ENCODE assay signal across 20 cellular contexts in the genomic region with DNA sequence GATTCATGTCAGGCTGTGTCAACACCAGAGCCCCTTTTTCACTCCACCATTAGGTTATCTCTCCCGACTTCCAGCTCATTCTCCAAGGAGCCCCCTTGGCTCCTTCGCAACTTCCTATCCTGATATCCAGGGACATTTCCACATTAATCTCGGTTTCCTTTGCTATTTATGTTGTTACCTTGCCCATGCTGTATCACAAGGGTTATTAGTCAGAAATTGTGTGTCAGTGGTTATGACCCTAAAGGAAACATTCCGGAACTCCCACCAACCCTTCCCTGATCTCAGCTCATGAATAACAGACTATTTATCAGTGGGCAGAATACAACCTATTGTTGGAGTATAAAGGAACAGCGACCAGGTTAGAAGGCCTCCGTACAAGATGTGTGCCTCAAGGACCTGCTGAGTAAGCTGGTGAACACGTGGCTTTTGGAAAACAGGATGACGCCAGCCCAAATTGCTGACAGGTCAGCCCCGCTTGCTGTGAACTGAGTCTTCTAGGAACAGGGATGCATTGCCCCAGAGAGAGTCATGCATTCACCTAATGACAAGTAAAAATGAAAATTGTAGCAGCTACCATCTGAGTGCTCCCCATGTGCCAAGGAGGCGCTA.
"Had no signal": no experiment of that assay in that cellular context is flagged by ENCODE, and none has a peak within 500 bp of the region (broad histone marks: within the 10 kb centered on the region; RNA-seq: fewer than 3 reads in every experiment).

No MANE protein-coding gene starts in this region.

- H3K4me1 ChIP-seq: body of pancreas, colonic mucosa, psoas muscle had no signal

- H3K27ac ChIP-seq: body of pancreas, colonic mucosa, psoas muscle, thyroid gland had no signal

- H3K4me3 ChIP-seq: body of pancreas, colonic mucosa, esophagus muscularis mucosa, mucosa of descending colon, psoas muscle, thyroid gland had no signal

- H3K9me3 ChIP-seq: body of pancreas, colonic mucosa, esophagus muscularis mucosa, mucosa of descending colon, psoas muscle, thyroid gland had no signal

- FAIRE-seq: islet of Langerhans, TTC549 had no signal

- ATAC-seq: activated CD4-positive, alpha-beta T cell treated with anti-CD3 and anti-CD28 coated beads for 36 hours; activated CD8-positive, alpha-beta memory T cell treated with anti-CD3 and anti-CD28 coated beads, Interleukin-2, amount 10 ng/mL, durations not matched to agents 7 days and 5 days; body of pancreas; mucosa of descending colon; psoas muscle; WTC11 had no signal

- H3K27me3 ChIP-seq: body of pancreas, colonic mucosa, esophagus muscularis mucosa, thyroid gland had no signal

- DNase-seq: activated CD4-positive, alpha-beta T cell treated with anti-CD3 and anti-CD28 coated beads for 36 hours; activated CD4-positive, alpha-beta T cell treated with anti-CD3 and anti-CD28 coated beads, Interleukin-2, amount 50 U/mL, for 48 hours; activated CD8-positive, alpha-beta memory T cell treated with anti-CD3 and anti-CD28 coated beads, Interleukin-2, amount 10 ng/mL, durations not matched to agents 7 days and 5 days; activated naive CD4-positive, alpha-beta T cell treated with Interleukin-2 at 50 U/mL for 16 hours; activated naive CD8-positive, alpha-beta T cell treated with anti-CD3 and anti-CD28 coated beads, Interleukin-2, amount 10 ng/mL, durations not matched to agents 7 days and 5 days; amygdala; body of pancreas; central memory CD4-positive, alpha-beta T cell; colonic mucosa; hippocampal formation; mesenchymal stem cell; mucosa of descending colon; naive B cell; psoas muscle; stimulated activated naive CD4-positive, alpha-beta T cell; thyroid gland had no signal

- H3K36me3 ChIP-seq: colonic mucosa, esophagus muscularis mucosa, thyroid gland had no signal
